8 cellular contexts compared by ENCODE assay signal in genomic region chr9:16727452-16728127, GRCh38.
DNase-seq lines count a peak whose midpoint lies in the region; ATAC-seq, FAIRE-seq and TF ChIP-seq lines count a peak whose summit lies in the region.

No MANE protein-coding gene starts in this region.

- TF ChIP-seq POLR2A in breast epithelium (IDR thresholded peaks at IDR 0.05), result no peak

- H3K9me3 ChIP-seq in breast epithelium (no peaks in the 10 kb centered on the region), keratinocyte (ENCODE audit: control insufficient read depth, low read depth, low read length) (no peaks in the 10 kb centered on the region), subcutaneous abdominal adipose tissue (ENCODE audit: control insufficient read depth in 5 of 5, low read length in 5 of 5) (no peaks in the 10 kb centered on the region)
- no peaks in the 10 kb centered on the region for H3K9me3 ChIP-seq in CD4-positive, alpha-beta memory T cell (ENCODE audit: control insufficient read depth in 1 of 2, low read length in 2 of 2)

- peaks cover 0 to 6% (median 1%) of the 10 kb centered on the region in 8 donors for H3K9me3 Mint-ChIP-seq in CD4-positive, alpha-beta memory T cell

- CTCF ChIA-PET in CD4-positive, alpha-beta memory T cell (lab: Charles Lee; ENCODE audit: partially characterized antibody), result no interaction called here

- H3K27me3 ChIP-seq in KMS-11 (ENCODE audit: insufficient read depth, low read depth), result no peaks in the 10 kb centered on the region
- H3K27me3 ChIP-seq in breast epithelium, result peaks cover 0 to 4% of the 10 kb centered on the region in 2 donors
- no peaks in the 10 kb centered on the region for H3K27me3 ChIP-seq in keratinocyte (ENCODE audit: control insufficient read depth, extremely low read depth, insufficient read depth, low read length)
- H3K27me3 ChIP-seq in subcutaneous abdominal adipose tissue (ENCODE audit: control insufficient read depth in 5 of 5, insufficient read depth in 4 of 5, low read length in 5 of 5), result no peaks in the 10 kb centered on the region
- no peaks in the 10 kb centered on the region for H3K27me3 ChIP-seq in CD4-positive, alpha-beta memory T cell (ENCODE audit: insufficient read depth, low read length)

- no peak overlapping the region for H3K4me3 ChIP-seq in KMS-11 (IDR thresholded peaks at IDR 0.05; ENCODE audit: insufficient read depth, low read depth, low read length)
- peak overlapping the region; percentile 52 to 78 (median 58) for H3K4me3 ChIP-seq in breast epithelium
- peak overlapping the region; percentile 50 to 79 (median 69) for H3K4me3 ChIP-seq in keratinocyte (ENCODE audit: control insufficient read depth in 2 of 3, extremely low read depth in 1 of 3, insufficient read depth in 2 of 3, low read depth in 1 of 3, low read length in 3 of 3)
- peak overlapping the region; percentile 70 to 82 (median 75) for H3K4me3 ChIP-seq in subcutaneous abdominal adipose tissue (ENCODE audit: low read depth in 1 of 5, low read length in 5 of 5)
- no peak overlapping the region for H3K4me3 ChIP-seq in CD4-positive, alpha-beta memory T cell (ENCODE audit: low read length in 2 of 2)

- peak overlapping the region; percentile 83 for H2AFZ ChIP-seq in KMS-11 (ENCODE audit: low read depth)
- peak overlapping the region; percentile 84 for H2AFZ ChIP-seq in keratinocyte (ENCODE audit: control insufficient read depth, low read length)

- H3K27ac ChIP-seq in KMS-11 (no peak overlapping the region), breast epithelium (peak overlapping the region; percentile 66 to 93), keratinocyte (ENCODE audit: control insufficient read depth, insufficient read depth, low read length) (peak overlapping the region; percentile 66), subcutaneous abdominal adipose tissue (ENCODE audit: low read depth, low read length) (peak overlapping the region; percentile 96)
- no peak overlapping the region for H3K27ac ChIP-seq in CD4-positive, alpha-beta memory T cell (ENCODE audit: low read depth, low read length)

- H3K4me3 Mint-ChIP-seq in CD4-positive, alpha-beta memory T cell, result no peak overlapping the region

- no peaks in the 10 kb centered on the region for H3K9me1 ChIP-seq in keratinocyte (ENCODE audit: control insufficient read depth, extremely low read depth, insufficient read depth, low read length)

- no peak overlapping the region for H3K27ac Mint-ChIP-seq in CD4-positive, alpha-beta memory T cell

- TF ChIP-seq CTCF in KMS-11 (conservative IDR thresholded peaks at IDR 0.05; ENCODE audit: low read depth, low read length) (no peak), breast epithelium (IDR thresholded peaks at IDR 0.05) (no peak), keratinocyte (optimal IDR thresholded peaks at IDR 0.05 in 1 of 3, IDR thresholded peaks at IDR 0.05 in 1 of 3, conservative IDR thresholded peaks at IDR 0.05 in 1 of 3; ENCODE audit: extremely low read depth in 1 of 3, insufficient read depth in 2 of 3, low read length in 3 of 3) (no peak), GM10266 (IDR thresholded peaks at IDR 0.05; ENCODE audit: control insufficient read depth, insufficient read depth, low read depth, missing control alignments) (no peak)

- POLR2A ChIA-PET in CD4-positive, alpha-beta memory T cell (lab: Charles Lee; ENCODE audit: partially characterized antibody), result no interaction called here

- H3K36me3 Mint-ChIP-seq in CD4-positive, alpha-beta memory T cell, result no peaks in the 10 kb centered on the region

- DNase-seq in breast epithelium (ENCODE audit: low spot score in 2 of 2) (no peak), keratinocyte (ENCODE audit: low read depth, low spot score) (no peak), 8988T (no peak), GM10266 (ENCODE audit: extremely low spot score) (no peak)
- DNase-seq in CD4-positive, alpha-beta memory T cell, result no peak

- intact Hi-C loops in breast epithelium (cut with DNase I; ENCODE audit: low total_unique reads), result no loop called here
- intact Hi-C loops in CD4-positive, alpha-beta memory T cell (cut with micrococcal nuclease), result no loop called here

- FAIRE-seq in keratinocyte (lab: Jason Lieb, UNC), result peak; percentile 49

- H3K9ac ChIP-seq in KMS-11 (peak overlapping the region; percentile 49; the same call in 1 of the 2 replicates), keratinocyte (ENCODE audit: control insufficient read depth, extremely low read depth, insufficient read depth, low read length) (peak overlapping the region; percentile 82), subcutaneous abdominal adipose tissue (ENCODE audit: low read length in 5 of 5) (peak overlapping the region; percentile 60 to 90 (median 81))

- H3K36me3 ChIP-seq in KMS-11 (ENCODE audit: insufficient read depth), result no peaks in the 10 kb centered on the region
- H3K36me3 ChIP-seq in breast epithelium, result no peaks in the 10 kb centered on the region
- H3K36me3 ChIP-seq in keratinocyte (ENCODE audit: control insufficient read depth in 2 of 2, extremely low read depth in 1 of 2, insufficient read depth in 2 of 2, low read length in 2 of 2), result no peaks in the 10 kb centered on the region
- H3K36me3 ChIP-seq in subcutaneous abdominal adipose tissue (ENCODE audit: control insufficient read depth in 5 of 5, insufficient read depth in 5 of 5, low read length in 5 of 5), result no peaks in the 10 kb centered on the region
- H3K36me3 ChIP-seq in CD4-positive, alpha-beta memory T cell (ENCODE audit: insufficient read depth, low read length), result no peaks in the 10 kb centered on the region

- H3K27me3 Mint-ChIP-seq in CD4-positive, alpha-beta memory T cell, result peaks cover 2 to 8% of the 10 kb centered on the region in 2 donors

- H3K4me1 ChIP-seq in KMS-11 (ENCODE audit: low read depth, poor library complexity, severe bottlenecking) (peaks cover 13% of the 10 kb centered on the region), breast epithelium (no peaks in the 10 kb centered on the region), keratinocyte (ENCODE audit: control insufficient read depth, extremely low read depth, insufficient read depth, low read length) (peaks cover 8% of the 10 kb centered on the region), subcutaneous abdominal adipose tissue (ENCODE audit: control insufficient read depth in 5 of 5, insufficient read depth in 5 of 5, low read length in 5 of 5) (peaks cover 0 to 28% (median 22%) of the 10 kb centered on the region in 5 donors)
- no peaks in the 10 kb centered on the region for H3K4me1 ChIP-seq in CD4-positive, alpha-beta memory T cell (ENCODE audit: insufficient read depth, low read length)

- dilution Hi-C loops in keratinocyte (cut with MboI; ENCODE audit: extremely low pct_ligation_motif_present, low sequenced_read_pairs), result no loop called here

- H3K79me2 ChIP-seq in KMS-11 (ENCODE audit: insufficient read depth, low read depth), result no peaks in the 10 kb centered on the region
- no peaks in the 10 kb centered on the region for H3K79me2 ChIP-seq in keratinocyte (ENCODE audit: control insufficient read depth, insufficient read depth, low read length)

- ATAC-seq in HG03097 (IDR thresholded peaks at IDR 0.05; ENCODE audit: low FRiP score, unreplicated experiment), result no peak

- peak overlapping the region; percentile 52 for H3K4me2 ChIP-seq in KMS-11
- peak overlapping the region; percentile 88 for H3K4me2 ChIP-seq in keratinocyte (ENCODE audit: control insufficient read depth, extremely low read depth, insufficient read depth, low read depth, low read length)

- H3K4me1 Mint-ChIP-seq in CD4-positive, alpha-beta memory T cell, result peaks cover 0 to 5% (median 1%) of the 10 kb centered on the region in 4 donors

- H4K20me1 ChIP-seq in KMS-11 (ENCODE audit: insufficient read depth), result no peaks in the 10 kb centered on the region
- H4K20me1 ChIP-seq in keratinocyte (ENCODE audit: control insufficient read depth, extremely low read depth, insufficient read depth, low read length), result no peaks in the 10 kb centered on the region

Comparison
In these comparisons a context has a peak if more than half of its experiments do, and no peak if none do; other contexts are left out.
1. H3K27ac ChIP-seq: peak in breast epithelium (2 of 2), keratinocyte (single experiment) and subcutaneous abdominal adipose tissue (single experiment); none in KMS-11 (single experiment) and CD4-positive, alpha-beta memory T cell (single experiment).
2. H3K4me3 ChIP-seq: peak in breast epithelium (3 of 3), keratinocyte (3 of 3) and subcutaneous abdominal adipose tissue (5 of 5); none in KMS-11 (single experiment) and CD4-positive, alpha-beta memory T cell (0 of 2).
3. Peak in every context shown above with its lines, with median percentiles within 50 percentile points of each other: H3K9ac ChIP-seq.